17 cellular contexts compared by ENCODE assay signal in the genomic region with DNA sequence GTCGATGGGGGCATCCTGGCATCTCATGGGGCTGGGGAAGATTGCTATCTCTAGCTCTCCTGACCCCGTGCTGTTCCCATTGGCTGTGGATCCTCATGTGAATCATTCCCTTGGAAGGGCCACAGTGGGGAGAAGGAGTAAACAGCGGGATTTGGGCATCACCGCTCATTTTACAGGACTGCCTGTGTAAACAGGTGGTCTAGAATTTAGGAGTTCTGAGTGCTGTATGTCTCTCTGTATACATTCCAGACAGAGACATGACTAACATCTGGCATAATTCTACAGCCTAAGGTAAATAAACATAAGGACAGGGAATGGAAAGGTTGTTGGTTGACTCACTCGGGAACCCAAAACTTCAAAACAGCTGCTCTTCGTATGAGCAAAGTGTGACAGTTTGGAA.
DNase-seq lines count a peak whose midpoint lies in the region; ATAC-seq and TF ChIP-seq lines count a peak whose summit lies in the region.
"Had no signal": no experiment of that assay in that cellular context is flagged by ENCODE, and none has a peak within 500 bp of the region (broad histone marks: within the 10 kb centered on the region; RNA-seq: fewer than 3 reads in every experiment).

No MANE protein-coding gene starts in this region.

- peaks cover 7% of the 10 kb centered on the region for H3K36me3 Mint-ChIP-seq in chondrocyte (ENCODE audit: low read depth)
- H3K36me3 Mint-ChIP-seq in mesothelial cell of epicardium = peaks cover 6% of the 10 kb centered on the region

- H3K27ac ChIP-seq in neuronal stem cell (replicated peaks; ENCODE audit: low read length) = no peak overlapping the region
- H3K27ac ChIP-seq: BLaER1, heart left ventricle had no signal

- no peak overlapping the region for H2BK15ac ChIP-seq in neuronal stem cell (ENCODE audit: low read length)

- no peak overlapping the region for H2BK120ac ChIP-seq in neuronal stem cell (ENCODE audit: low read depth, low read length)

- H3K14ac ChIP-seq in neuronal stem cell (ENCODE audit: low read length) = no peak overlapping the region

- H2AK5ac ChIP-seq in neuronal stem cell (ENCODE audit: low read depth, low read length) = no peak overlapping the region

- H4K91ac ChIP-seq in neuronal stem cell (ENCODE audit: low read depth, low read length, poor library complexity) = no peak overlapping the region

- H3K9ac ChIP-seq in neuronal stem cell (ENCODE audit: low read depth, low read length, poor library complexity) = no peak overlapping the region
- H3K9ac ChIP-seq: BLaER1 had no signal

- no peak overlapping the region for H3K18ac ChIP-seq in neuronal stem cell (ENCODE audit: low read length)

- H3K27ac Mint-ChIP-seq in chondrocyte (ENCODE audit: unreplicated experiment) (peak overlapping the region; percentile 83), mesothelial cell of epicardium (no peak overlapping the region)
- H3K27ac Mint-ChIP-seq: activated CD8-positive, alpha-beta T cell treated with anti-CD3 and anti-CD28 coated beads for 36 hours; progenitor cell of endocrine pancreas had no signal

- WGBS in neuronal stem cell (ENCODE audit: extremely low coverage in 2 of 2, insufficient read length in 2 of 2, insufficient replicate concordance in 1 of 2), 2 donors = no CpG with 5 or more reads among the region's 6 CpGs

- peak overlapping the region; percentile 33 for H4K8ac ChIP-seq in neuronal stem cell (ENCODE audit: low read depth, low read length)

- H2BK12ac ChIP-seq in neuronal stem cell (ENCODE audit: low read length) = no peak overlapping the region

- H3K9me3 Mint-ChIP-seq in chondrocyte (ENCODE audit: low read depth) (peaks cover 7% of the 10 kb centered on the region), mesothelial cell of epicardium (peaks cover 15% of the 10 kb centered on the region)

- no peak overlapping the region for H3K4me2 ChIP-seq in neuronal stem cell (ENCODE audit: insufficient read depth, low read length, poor library complexity, severe bottlenecking)
- H3K4me2 ChIP-seq: BLaER1 had no signal

- H3K4me1 Mint-ChIP-seq in chondrocyte (ENCODE audit: low read depth) (peaks cover 57% of the 10 kb centered on the region), mesothelial cell of epicardium (peaks cover 13% of the 10 kb centered on the region)

- no peak overlapping the region for H2AFZ ChIP-seq in neuronal stem cell (ENCODE audit: low read length)

- H3K4me1 ChIP-seq in neuronal stem cell (ENCODE audit: control insufficient read depth in 2 of 2, insufficient read depth in 1 of 2, low read depth in 1 of 2, low read length in 2 of 2) = no peaks in the 10 kb centered on the region
- H3K4me1 ChIP-seq: BLaER1 had no signal

- no peak overlapping the region for H3K4me3 Mint-ChIP-seq in chondrocyte (ENCODE audit: unreplicated experiment)
- H3K4me3 Mint-ChIP-seq in mesothelial cell of epicardium = no peak overlapping the region
- H3K4me3 Mint-ChIP-seq: activated CD8-positive, alpha-beta T cell treated with anti-CD3 and anti-CD28 coated beads for 36 hours had no signal

- TF ChIP-seq CTCF in chondrocyte (IDR thresholded peaks at IDR 0.05) (no peak), mesothelial cell of epicardium (IDR thresholded peaks at IDR 0.05; ENCODE audit: unreplicated experiment) (no peak)

- no peaks in the 10 kb centered on the region for H3K36me3 ChIP-seq in neuronal stem cell (replicated peaks in 1 of 2; ENCODE audit: control insufficient read depth in 2 of 2, insufficient read depth in 2 of 2, low read length in 2 of 2)
- H3K36me3 ChIP-seq: BLaER1, heart left ventricle had no signal

- DNase-seq in DMS53 (lab: John Stamatoyannopoulos, UW) (peak; percentile 73), M059J (ENCODE audit: low read depth) (peak; percentile 81), chondrocyte (ENCODE audit: low spot score) (no peak), neuronal stem cell (ENCODE audit: low spot score) (no peak), T-helper 2 cell (no peak), mesothelial cell of epicardium (ENCODE audit: low spot score in 2 of 2, unreplicated experiment in 2 of 2) (no peak)
- no peak for DNase-seq in stimulated activated CD4-positive, alpha-beta T cell treated with anti-CD3 and anti-CD28 coated beads, Interleukin-2, amount 100 ng/mL, for 24 hours
- DNase-seq: activated CD8-positive, alpha-beta T cell treated with anti-CD3 and anti-CD28 coated beads for 36 hours; activated gamma-delta T cell treated with Interleukin-2 at 50 U/mL for 16 hours; DMS79; heart left ventricle; NCI-H2081; NCI-H82; substantia nigra had no signal

- H3K4ac ChIP-seq in neuronal stem cell (ENCODE audit: low read length) = no peak overlapping the region

- H3K27me3 ChIP-seq in neuronal stem cell (ENCODE audit: control insufficient read depth in 3 of 3, insufficient read depth in 3 of 3, low read depth in 1 of 3, low read length in 3 of 3) = peaks cover 0 to 8% (median 0%) of the 10 kb centered on the region in 3 experiments
- H3K27me3 ChIP-seq: BLaER1, heart left ventricle had no signal

- no peak overlapping the region for H2BK5ac ChIP-seq in neuronal stem cell (ENCODE audit: low read length)

- no peak for ATAC-seq in GM18520 (IDR thresholded peaks at IDR 0.05; ENCODE audit: unreplicated experiment)
- ATAC-seq: activated CD8-positive, alpha-beta T cell treated with anti-CD3 and anti-CD28 coated beads for 36 hours; heart left ventricle had no signal

- H3K79me1 ChIP-seq in neuronal stem cell (ENCODE audit: low read depth, low read length) = no peaks in the 10 kb centered on the region

- H3K27me3 Mint-ChIP-seq in chondrocyte (ENCODE audit: low read depth) (no peaks in the 10 kb centered on the region), mesothelial cell of epicardium (ENCODE audit: low read depth) (no peaks in the 10 kb centered on the region)

- no peak overlapping the region for H3K4me3 ChIP-seq in neuronal stem cell (ENCODE audit: low read length in 2 of 2)
- H3K4me3 ChIP-seq: BLaER1, heart left ventricle had no signal

- peak overlapping the region; percentile 5 for H3K23ac ChIP-seq in neuronal stem cell (ENCODE audit: low read depth, low read length, poor library complexity)

- peaks cover 0 to 3% of the 10 kb centered on the region in 2 donors for H3K9me3 ChIP-seq in neuronal stem cell (replicated peaks in 1 of 2; ENCODE audit: control insufficient read depth in 2 of 2, insufficient read depth in 1 of 2, low read depth in 1 of 2, low read length in 2 of 2)

Comparison
In these comparisons a context has a peak if more than half of its experiments do, and no peak if none do; other contexts are left out.
1. DNase-seq: peak in DMS53 (single experiment) and M059J (single experiment); none in chondrocyte (single experiment), neuronal stem cell (single experiment), stimulated activated CD4-positive, alpha-beta T cell treated with anti-CD3 and anti-CD28 coated beads, Interleukin-2, amount 100 ng/mL, for 24 hours (0 of 2), T-helper 2 cell (0 of 5) and mesothelial cell of epicardium (0 of 2).